In genomic region chr2:24241528-24241927, GRCh38 we compare ENCODE assay signal across 32 cellular contexts.
"Had no signal": no experiment of that assay in that cellular context is flagged by ENCODE, and none has a peak within 500 bp of the region (broad histone marks: within the 10 kb centered on the region; RNA-seq: fewer than 3 reads in every experiment).

No MANE protein-coding gene starts in this region.

- H3K36me3 ChIP-seq: colonic mucosa had no signal

- H3K4me1 Mint-ChIP-seq: activated B cell treated with CpG ODN at 0.5 μM for 24 hours; activated CD4-positive, alpha-beta T cell treated with anti-CD3 and anti-CD28 coated beads, Interleukin-2, amount 10 ng/mL, durations not matched to agents 24 days and 14 days; activated CD8-positive, alpha-beta memory T cell treated with anti-CD3 and anti-CD28 coated beads, Interleukin-2, amount 10 ng/mL, durations not matched to agents 7 days and 5 days; activated naive CD8-positive, alpha-beta T cell treated with anti-CD3 and anti-CD28 coated beads for 36 hours; activated naive CD8-positive, alpha-beta T cell treated with anti-CD3 and anti-CD28 coated beads, Interleukin-2, amount 50 U/mL, for 24 hours had no signal

- H3K9me3 ChIP-seq: ascending aorta, breast epithelium, colonic mucosa had no signal

- H3K4me3 Mint-ChIP-seq: activated B cell treated with CpG ODN at 0.5 μM for 24 hours; activated CD4-positive, alpha-beta memory T cell treated with anti-CD3 and anti-CD28 coated beads for 36 hours; activated CD4-positive, alpha-beta T cell treated with anti-CD3 and anti-CD28 coated beads, Interleukin-2, amount 10 ng/mL, durations not matched to agents 24 days and 14 days; activated CD8-positive, alpha-beta memory T cell treated with anti-CD3 and anti-CD28 coated beads, Interleukin-2, amount 10 ng/mL, durations not matched to agents 7 days and 5 days; activated CD8-positive, alpha-beta T cell treated with anti-CD3 and anti-CD28 coated beads, Interleukin-2, amount 10 ng/mL, durations not matched to agents 7 days and 5 days; activated naive CD8-positive, alpha-beta T cell treated with anti-CD3 and anti-CD28 coated beads for 36 hours; activated naive CD8-positive, alpha-beta T cell treated with anti-CD3 and anti-CD28 coated beads, Interleukin-2, amount 50 U/mL, for 24 hours; activated T-helper 1 cell treated with anti-CD3 and anti-CD28 coated beads, Interleukin-12 subunit alpha, Interleukin-12 subunit beta, Interleukin-2, Interleukin-4 antibody, amounts not matched to agents 30 ng/mL and 10 ng/mL and 1 ng/mL, durations not matched to agents 14 hours and 24 hours and 36 hours; brain; endodermal cell; T-helper 17 cell; T-helper 2 cell treated with Interferon-gamma antibody and Interleukin-4, amounts not matched to agents 5 μg/mL and 100 μg/mL, for 36 hours had no signal

- H3K27me3 Mint-ChIP-seq: activated B cell treated with CpG ODN at 0.5 μM for 24 hours; activated CD4-positive, alpha-beta memory T cell treated with anti-CD3 and anti-CD28 coated beads for 36 hours; activated CD4-positive, alpha-beta T cell treated with anti-CD3 and anti-CD28 coated beads, Interleukin-2, amount 10 ng/mL, durations not matched to agents 24 days and 14 days; activated CD8-positive, alpha-beta memory T cell treated with anti-CD3 and anti-CD28 coated beads, Interleukin-2, amount 10 ng/mL, durations not matched to agents 7 days and 5 days; activated naive CD8-positive, alpha-beta T cell treated with anti-CD3 and anti-CD28 coated beads for 36 hours; activated naive CD8-positive, alpha-beta T cell treated with anti-CD3 and anti-CD28 coated beads, Interleukin-2, amount 50 U/mL, for 24 hours; brain; T-helper 17 cell had no signal

- DNase-seq: activated B cell treated with CpG ODN at 0.5 μM for 24 hours; activated CD4-positive, alpha-beta memory T cell treated with anti-CD3 and anti-CD28 coated beads for 36 hours; activated CD4-positive, alpha-beta T cell treated with anti-CD3 and anti-CD28 coated beads, Interleukin-2, amount 10 ng/mL, durations not matched to agents 24 days and 14 days; activated CD8-positive, alpha-beta memory T cell treated with anti-CD3 and anti-CD28 coated beads, Interleukin-2, amount 10 ng/mL, durations not matched to agents 7 days and 5 days; activated CD8-positive, alpha-beta memory T cell treated with anti-CD3 and anti-CD28 coated beads, Interleukin-2, amount 50 U/mL, for 4 hours; activated CD8-positive, alpha-beta T cell treated with anti-CD3 and anti-CD28 coated beads, Interleukin-2, amount 10 ng/mL, durations not matched to agents 7 days and 5 days; activated gamma-delta T cell; activated naive CD4-positive, alpha-beta T cell; activated naive CD4-positive, alpha-beta T cell treated with anti-CD3 and anti-CD28 coated beads, Interleukin-2, amount 50 U/mL, for 16 hours; activated naive CD8-positive, alpha-beta T cell treated with anti-CD3 and anti-CD28 coated beads for 36 hours; activated naive CD8-positive, alpha-beta T cell treated with anti-CD3 and anti-CD28 coated beads, Interleukin-2, amount 50 U/mL, for 24 hours; activated T-cell treated with anti-CD3 and anti-CD28 coated beads, Interleukin-2, amount 50 U/mL, for 1 hour; activated T-cell treated with anti-CD3 and anti-CD28 coated beads, Interleukin-2, amount 50 U/mL, for 48 hours; central memory CD4-positive, alpha-beta T cell; cerebellar nuclear complex; colonic mucosa; effector memory CD4-positive, alpha-beta T cell; endodermal cell; foreskin fibroblast; head of caudate nucleus; hippocampal formation; T-helper 17 cell; T1000; WERI-Rb-1 had no signal

- H3K4me1 ChIP-seq: ascending aorta, breast epithelium, colonic mucosa had no signal

- H3K27ac Mint-ChIP-seq: activated B cell treated with CpG ODN at 0.5 μM for 24 hours; activated CD4-positive, alpha-beta memory T cell treated with anti-CD3 and anti-CD28 coated beads for 36 hours; activated CD4-positive, alpha-beta T cell treated with anti-CD3 and anti-CD28 coated beads, Interleukin-2, amount 10 ng/mL, durations not matched to agents 24 days and 14 days; activated CD8-positive, alpha-beta memory T cell treated with anti-CD3 and anti-CD28 coated beads, Interleukin-2, amount 10 ng/mL, durations not matched to agents 7 days and 5 days; activated CD8-positive, alpha-beta T cell treated with anti-CD3 and anti-CD28 coated beads, Interleukin-2, amount 10 ng/mL, durations not matched to agents 7 days and 5 days; activated naive CD8-positive, alpha-beta T cell treated with anti-CD3 and anti-CD28 coated beads for 36 hours; activated naive CD8-positive, alpha-beta T cell treated with anti-CD3 and anti-CD28 coated beads, Interleukin-2, amount 50 U/mL, for 24 hours; activated T-helper 1 cell treated with anti-CD3 and anti-CD28 coated beads, Interleukin-12 subunit alpha, Interleukin-12 subunit beta, Interleukin-2, Interleukin-4 antibody, amounts not matched to agents 30 ng/mL and 10 ng/mL and 1 ng/mL, durations not matched to agents 14 hours and 24 hours and 36 hours; endodermal cell; T-helper 17 cell; T-helper 2 cell treated with Interferon-gamma antibody and Interleukin-4, amounts not matched to agents 5 μg/mL and 100 μg/mL, for 36 hours had no signal

- H3K27ac ChIP-seq: ascending aorta, breast epithelium, cardiac muscle cell, colonic mucosa, WERI-Rb-1 had no signal

- H3K9me3 Mint-ChIP-seq: activated B cell treated with CpG ODN at 0.5 μM for 24 hours; activated CD4-positive, alpha-beta memory T cell treated with anti-CD3 and anti-CD28 coated beads for 36 hours; activated CD4-positive, alpha-beta T cell treated with anti-CD3 and anti-CD28 coated beads, Interleukin-2, amount 10 ng/mL, durations not matched to agents 24 days and 14 days; activated naive CD8-positive, alpha-beta T cell treated with anti-CD3 and anti-CD28 coated beads for 36 hours; activated naive CD8-positive, alpha-beta T cell treated with anti-CD3 and anti-CD28 coated beads, Interleukin-2, amount 50 U/mL, for 24 hours; activated T-helper 1 cell treated with anti-CD3 and anti-CD28 coated beads, Interleukin-12 subunit alpha, Interleukin-12 subunit beta, Interleukin-2, Interleukin-4 antibody, amounts not matched to agents 30 ng/mL and 10 ng/mL and 1 ng/mL, durations not matched to agents 14 hours and 24 hours and 36 hours; brain; endodermal cell; T-helper 2 cell treated with Interferon-gamma antibody and Interleukin-4, amounts not matched to agents 5 μg/mL and 100 μg/mL, for 36 hours had no signal

- H3K4me3 ChIP-seq: ascending aorta, breast epithelium, cardiac muscle cell, colonic mucosa had no signal

- ATAC-seq: activated CD4-positive, CD25-positive, alpha-beta regulatory T cell treated with anti-CD3 and anti-CD28 coated beads, Interleukin-2, amount 50 U/mL, for 24 hours; activated CD8-positive, alpha-beta memory T cell treated with anti-CD3 and anti-CD28 coated beads, Interleukin-2, amount 10 ng/mL, durations not matched to agents 7 days and 5 days; activated CD8-positive, alpha-beta T cell treated with anti-CD3 and anti-CD28 coated beads, Interleukin-2, amount 10 ng/mL, durations not matched to agents 7 days and 5 days; activated naive CD8-positive, alpha-beta T cell treated with anti-CD3 and anti-CD28 coated beads, Interleukin-2, amount 50 U/mL, for 24 hours; esophagus mucosa; T-helper 17 cell had no signal

- H3K27me3 ChIP-seq: ascending aorta, breast epithelium, cardiac muscle cell, colonic mucosa had no signal
